In the genomic region with DNA sequence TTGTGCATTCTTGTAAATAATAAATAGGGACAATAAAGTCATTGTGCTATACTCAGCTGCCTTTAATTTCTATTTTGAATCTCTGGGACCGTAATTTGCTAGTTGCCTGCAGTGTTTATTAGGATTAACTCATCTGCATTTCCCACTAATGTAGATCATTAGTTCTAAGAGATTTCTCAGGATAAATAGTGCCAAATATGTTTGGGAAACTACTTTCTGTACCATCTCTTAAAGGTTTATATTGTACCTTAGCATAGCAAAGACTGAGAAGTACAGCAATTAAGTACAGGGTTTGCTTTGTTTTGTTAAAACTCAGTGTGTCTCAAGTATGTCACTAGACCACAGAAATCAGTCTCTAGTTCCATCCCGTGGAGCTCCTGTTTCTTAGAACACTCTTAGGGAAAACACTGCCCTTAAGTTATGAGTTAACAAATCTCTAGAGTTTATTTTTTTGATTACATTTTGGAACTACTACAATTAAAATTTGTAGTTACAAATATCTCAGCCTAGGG, we compare ENCODE assay signal across 19 cellular contexts. TPM values are rescaled to one million over a fixed set of nuclear protein-coding genes. Genes with fewer than 3 reads are reported as not detected.
DNase-seq lines count a peak whose midpoint lies in the region; ATAC-seq, FAIRE-seq and TF ChIP-seq lines count a peak whose summit lies in the region.
"Had no signal": no experiment of that assay in that cellular context is flagged by ENCODE, and none has a peak within 500 bp of the region (broad histone marks: within the 10 kb centered on the region; RNA-seq: fewer than 3 reads in every experiment).

No MANE protein-coding gene starts in this region.

- ATAC-seq in heart left ventricle (no peak), right cardiac atrium (no peak), GM18511 (IDR thresholded peaks at IDR 0.05; ENCODE audit: unreplicated experiment) (no peak), HG02571 (IDR thresholded peaks at IDR 0.05; ENCODE audit: unreplicated experiment) (no peak)
- ATAC-seq: activated CD8-positive, alpha-beta T cell treated with anti-CD3 and anti-CD28 coated beads, Interleukin-2, amount 10 ng/mL, durations not matched to agents 7 days and 5 days; activated T-cell treated with anti-CD3 and anti-CD28 coated beads, Interleukin-2, amount 50 U/mL, for 4 hours had no signal

- H3K4me3 ChIP-seq in heart left ventricle (no peak overlapping the region), right cardiac atrium (ENCODE audit: low read length) (no peak overlapping the region), colonic mucosa (no peak overlapping the region)
- H3K4me3 ChIP-seq: body of pancreas, HAP-1, uterus had no signal

- H3K9ac ChIP-seq in colonic mucosa (ENCODE audit: low read depth in 2 of 2, low read length in 2 of 2), result no peak overlapping the region

- H3K27ac ChIP-seq in heart left ventricle (peak overlapping the region in 9 of 12 donors; percentile 1 to 65 (median 17)), right cardiac atrium (ENCODE audit: low read length) (no peak overlapping the region), angular gyrus (ENCODE audit: low read depth, low read length) (peak overlapping the region; percentile 83), colonic mucosa (no peak overlapping the region)
- H3K27ac ChIP-seq: uterus had no signal

- H3K4me1 ChIP-seq in heart left ventricle (peaks cover 9 to 78% (median 51%) of the 10 kb centered on the region in 12 donors), right cardiac atrium (ENCODE audit: control insufficient read depth, insufficient read depth, low read length) (peaks cover 10% of the 10 kb centered on the region), colonic mucosa (no peaks in the 10 kb centered on the region)

- intact Hi-C loops in heart left ventricle (cut with DNase I) (no loop called here), right cardiac atrium (cut with DNase I) (loop anchor here in 1 of 4 donors (10.0 kb wide), 1 partner anchor 101 kb away; no protein-coding TSS in a partner anchor), colonic mucosa (cut with DNase I) (no loop called here)

- no peaks in the 10 kb centered on the region for H3K9me3 ChIP-seq in heart left ventricle
- H3K9me3 ChIP-seq in right cardiac atrium (ENCODE audit: control insufficient read depth, low read length), result no peaks in the 10 kb centered on the region
- H3K9me3 ChIP-seq in colonic mucosa, result no peaks in the 10 kb centered on the region
- H3K9me3 ChIP-seq: body of pancreas, HAP-1, uterus had no signal

- FAIRE-seq in islet of Langerhans (lab: Jason Lieb, UNC), result peak; percentile 53

- DNase-seq in heart left ventricle, result no peak
- DNase-seq in right cardiac atrium, result no peak
- DNase-seq in superior temporal gyrus (ENCODE audit: extremely low spot score), result peak; percentile 71
- no peak for DNase-seq in colonic mucosa
- DNase-seq: activated CD4-positive, CD25-positive, alpha-beta regulatory T cell; activated CD8-positive, alpha-beta T cell treated with anti-CD3 and anti-CD28 coated beads, Interleukin-2, amount 10 ng/mL, durations not matched to agents 7 days and 5 days; activated T-cell treated with anti-CD3 and anti-CD28 coated beads, Interleukin-2, amount 50 U/mL, for 4 hours; MM.1S; naive B cell; NCI-H1436 treated with DMSO at 0.1 percent for 48 hours; NCI-H774; stimulated activated CD4-positive, alpha-beta T cell treated with anti-CD3 and anti-CD28 coated beads, Interleukin-4, amount 100 ng/mL, for 24 hours; uterus had no signal

- 6 to 13% (median 7%) methylated on average over 2 of the region's 2 CpGs for WGBS in heart left ventricle, 4 donors
- WGBS in right cardiac atrium, result 9% methylated on average over 2 of the region's 2 CpGs

- TF ChIP-seq CTCF in heart left ventricle (IDR thresholded peaks at IDR 0.05) (no peak), colonic mucosa (IDR thresholded peaks at IDR 0.05) (no peak)

- H3K36me3 ChIP-seq in heart left ventricle (no peaks in the 10 kb centered on the region), colonic mucosa (no peaks in the 10 kb centered on the region)
- H3K36me3 ChIP-seq: HAP-1, uterus had no signal

- H3K27me3 ChIP-seq in heart left ventricle, result no peaks in the 10 kb centered on the region
- no peaks in the 10 kb centered on the region for H3K27me3 ChIP-seq in right cardiac atrium (ENCODE audit: control insufficient read depth, insufficient read depth)
- H3K27me3 ChIP-seq in colonic mucosa, result no peaks in the 10 kb centered on the region
- H3K27me3 ChIP-seq: body of pancreas, uterus had no signal

- no peak for TF ChIP-seq POLR2A in heart left ventricle (IDR thresholded peaks at IDR 0.05)

RNA-seq across cellular contexts. Expression of a gene that starts 26.0 kb away (rescaled TPM):
- total RNA-seq in heart left ventricle, result 100 to 1,000 TPM in 5 of 9 donors, 10 to 100 TPM in 4; 47.9 to 659 (median 103) TPM
- 10 to 100 TPM; 28.8 to 51.8 TPM for polyA plus RNA-seq in heart left ventricle
- total RNA-seq in right cardiac atrium, result 100 to 1,000 TPM; 113 to 146 (median 124) TPM
- polyA plus RNA-seq in right cardiac atrium, result 47.4 TPM
- total RNA-seq in colonic mucosa, result 100 to 1,000 TPM; 127 to 131 TPM

Comparison
In these comparisons a context has a peak if more than half of its experiments do, and no peak if none do; other contexts are left out.
1. H3K27ac ChIP-seq: peak in heart left ventricle (9 of 12) and angular gyrus (single experiment); none in right cardiac atrium (single experiment) and colonic mucosa (single experiment).